Comparison of ENCODE assay signal across 22 cellular contexts in genomic region chr6:159833997-159834601, GRCh38. TPM values are rescaled to one million over a fixed set of nuclear protein-coding genes. Genes with fewer than 3 reads are reported as not detected.
DNase-seq lines count a peak whose midpoint lies in the region; ATAC-seq and TF ChIP-seq lines count a peak whose summit lies in the region.
"Had no signal": no experiment of that assay in that cellular context is flagged by ENCODE, and none has a peak within 500 bp of the region (broad histone marks: within the 10 kb centered on the region; RNA-seq: fewer than 3 reads in every experiment).

No MANE protein-coding gene starts in this region.

- TF ChIP-seq CTCF in uterus (IDR thresholded peaks at IDR 0.05) (no peak), PC-3 (conservative IDR thresholded peaks at IDR 0.05; ENCODE audit: low read depth, low read length) (no peak), neural progenitor cell (IDR thresholded peaks at IDR 0.05) (no peak)

- H3K4me2 ChIP-seq in PC-3 (ENCODE audit: low read length) (no peak overlapping the region), neural progenitor cell (no peak overlapping the region)

- H3K79me2 ChIP-seq in PC-3 (ENCODE audit: low read length) (no peaks in the 10 kb centered on the region), neural progenitor cell (ENCODE audit: low read depth) (no peaks in the 10 kb centered on the region)

- H3K9me3 ChIP-seq in adipocyte (ENCODE audit: control insufficient read depth, low read length) (no peaks in the 10 kb centered on the region), uterus (no peaks in the 10 kb centered on the region), PC-3 (ENCODE audit: low read length) (no peaks in the 10 kb centered on the region), neural progenitor cell (ENCODE audit: low read depth) (no peaks in the 10 kb centered on the region)
- H3K9me3 ChIP-seq: Peyer's patch had no signal

- no peaks in the 10 kb centered on the region for H3K36me3 Mint-ChIP-seq in activated naive CD8-positive, alpha-beta T cell treated with anti-CD3 and anti-CD28 coated beads, Interleukin-2, amount 10 ng/mL, durations not matched to agents 7 days and 5 days
- no peaks in the 10 kb centered on the region for H3K36me3 Mint-ChIP-seq in activated naive CD8-positive, alpha-beta T cell treated with anti-CD3 and anti-CD28 coated beads for 36 hours
- H3K36me3 Mint-ChIP-seq in neural progenitor cell = no peaks in the 10 kb centered on the region

- H3K4me3 ChIP-seq in H7 (ENCODE audit: insufficient read depth, low read depth, low read length) (no peak overlapping the region), adipocyte (ENCODE audit: low read length) (no peak overlapping the region), uterus (no peak overlapping the region), PC-3 (ENCODE audit: low read length) (no peak overlapping the region), neural progenitor cell (no peak overlapping the region)
- H3K4me3 ChIP-seq: Peyer's patch had no signal

- H3K27me3 Mint-ChIP-seq in activated naive CD8-positive, alpha-beta T cell treated with anti-CD3 and anti-CD28 coated beads, Interleukin-2, amount 10 ng/mL, durations not matched to agents 7 days and 5 days = peaks cover 6% of the 10 kb centered on the region
- H3K27me3 Mint-ChIP-seq in activated naive CD8-positive, alpha-beta T cell treated with anti-CD3 and anti-CD28 coated beads for 36 hours = no peaks in the 10 kb centered on the region
- H3K27me3 Mint-ChIP-seq in neural progenitor cell (ENCODE audit: insufficient read depth, low read depth) = peaks cover 8% of the 10 kb centered on the region

- H3K4me1 Mint-ChIP-seq in activated naive CD8-positive, alpha-beta T cell treated with anti-CD3 and anti-CD28 coated beads, Interleukin-2, amount 10 ng/mL, durations not matched to agents 7 days and 5 days = peaks cover 22% of the 10 kb centered on the region
- H3K4me1 Mint-ChIP-seq in activated naive CD8-positive, alpha-beta T cell treated with anti-CD3 and anti-CD28 coated beads for 36 hours = peaks cover 23% of the 10 kb centered on the region
- H3K4me1 Mint-ChIP-seq in neural progenitor cell = peaks cover 10% of the 10 kb centered on the region

- H3K9me2 ChIP-seq in PC-3 (replicated peaks; ENCODE audit: low read length) = no peaks in the 10 kb centered on the region

- no peak for DNase-seq in activated naive CD8-positive, alpha-beta T cell treated with anti-CD3 and anti-CD28 coated beads, Interleukin-2, amount 10 ng/mL, durations not matched to agents 7 days and 5 days
- DNase-seq in activated naive CD8-positive, alpha-beta T cell treated with anti-CD3 and anti-CD28 coated beads for 36 hours = no peak
- peak; percentile 25 for DNase-seq in H7
- DNase-seq in adipocyte (ENCODE audit: low read depth) = no peak
- no peak for DNase-seq in uterus
- DNase-seq in PC-3 = no peak
- no peak for DNase-seq in neural progenitor cell (ENCODE audit: low spot score)
- DNase-seq: GDM1; H9; KBM-7; NCI-H1092 treated with DMSO at 0.1 percent for 48 hours; NCI-H146; NCI-H2029; NCI-H510A treated with DMSO at 0.1 percent for 48 hours; NCI-H774; NK-92 treated with Interleukin-12 subunit alpha and Interleukin-12 subunit beta, amount 100 ng/mL, for 24 hours had no signal

- peak overlapping the region; percentile 90 to 92 for H3K27ac ChIP-seq in uterus
- H3K27ac ChIP-seq in PC-3 (ENCODE audit: low read length) = no peak overlapping the region
- H3K27ac ChIP-seq in neural progenitor cell = no peak overlapping the region
- H3K27ac ChIP-seq: HL-60, Peyer's patch had no signal

- no peaks in the 10 kb centered on the region for H3K9me3 Mint-ChIP-seq in activated naive CD8-positive, alpha-beta T cell treated with anti-CD3 and anti-CD28 coated beads, Interleukin-2, amount 10 ng/mL, durations not matched to agents 7 days and 5 days
- no peaks in the 10 kb centered on the region for H3K9me3 Mint-ChIP-seq in activated naive CD8-positive, alpha-beta T cell treated with anti-CD3 and anti-CD28 coated beads for 36 hours
- no peaks in the 10 kb centered on the region for H3K9me3 Mint-ChIP-seq in neural progenitor cell
- H3K9me3 Mint-ChIP-seq: H9 had no signal

- H3K36me3 ChIP-seq in H7 (replicated peaks; ENCODE audit: control insufficient read depth, insufficient read depth, low read length) (no peaks in the 10 kb centered on the region), adipocyte (ENCODE audit: control insufficient read depth, insufficient read depth, low read length, severe bottlenecking) (no peaks in the 10 kb centered on the region), uterus (no peaks in the 10 kb centered on the region), PC-3 (ENCODE audit: low read depth, low read length) (no peaks in the 10 kb centered on the region), neural progenitor cell (no peaks in the 10 kb centered on the region)
- H3K36me3 ChIP-seq: Peyer's patch had no signal

- POLR2A ChIA-PET in activated naive CD8-positive, alpha-beta T cell treated with anti-CD3 and anti-CD28 coated beads, Interleukin-2, amount 10 ng/mL, durations not matched to agents 7 days and 5 days (lab: Charles Lee) = interaction anchor here (0.6 to 2.5 kb wide), 6 partner anchors 8 to 1562 kb away, joined by 3 to 11 read pairs (median 4); partner anchors contain the start of genes MRPL18 and TCP1
- POLR2A ChIA-PET in PC-3 (lab: Charles Lee; ENCODE audit: unreplicated experiment) = no interaction called here

- no TSS peak for BruUV-seq in PC-3 (replicated peaks; lab: Mats Ljungman, UMichigan)

- H3F3A ChIP-seq in PC-3 (ENCODE audit: low read length, unreplicated experiment) = no peaks in the 10 kb centered on the region
- H3F3A ChIP-seq in neural progenitor cell (ENCODE audit: low read depth) = no peaks in the 10 kb centered on the region

- CTCF ChIA-PET in PC-3 (lab: Charles Lee) = no interaction called here

- intact Hi-C loops in uterus (cut with DNase I; ENCODE audit: low total_unique reads) = no loop called here
- intact Hi-C loops in PC-3 (cut with micrococcal nuclease) = no loop called here

- H3K9ac ChIP-seq in adipocyte (ENCODE audit: low read length) = peak overlapping the region; percentile 1
- no peak overlapping the region for H3K9ac ChIP-seq in PC-3 (ENCODE audit: low read length)
- no peak overlapping the region for H3K9ac ChIP-seq in neural progenitor cell

- peak; percentile 65 for ATAC-seq in activated naive CD8-positive, alpha-beta T cell treated with anti-CD3 and anti-CD28 coated beads, Interleukin-2, amount 10 ng/mL, durations not matched to agents 7 days and 5 days (ENCODE audit: low read depth)
- ATAC-seq in PC-3 (no peak), GM19455 (IDR thresholded peaks at IDR 0.05; ENCODE audit: unreplicated experiment) (no peak)

- no peak for TF ChIP-seq POLR2A in uterus (IDR thresholded peaks at IDR 0.05)

- peak overlapping the region; percentile 15 for H3K4me3 Mint-ChIP-seq in activated naive CD8-positive, alpha-beta T cell treated with anti-CD3 and anti-CD28 coated beads, Interleukin-2, amount 10 ng/mL, durations not matched to agents 7 days and 5 days
- no peak overlapping the region for H3K4me3 Mint-ChIP-seq in activated naive CD8-positive, alpha-beta T cell treated with anti-CD3 and anti-CD28 coated beads for 36 hours
- no peak overlapping the region for H3K4me3 Mint-ChIP-seq in neural progenitor cell
- H3K4me3 Mint-ChIP-seq: H9 had no signal

- no peak overlapping the region for H2AFZ ChIP-seq in PC-3 (ENCODE audit: low read length)
- no peak overlapping the region for H2AFZ ChIP-seq in neural progenitor cell (replicated peaks)

- H3K27me3 ChIP-seq in H7 (ENCODE audit: control insufficient read depth, insufficient read depth, low read length) = no peaks in the 10 kb centered on the region
- peaks cover 4% of the 10 kb centered on the region for H3K27me3 ChIP-seq in adipocyte (replicated peaks; ENCODE audit: control insufficient read depth, insufficient read depth, low read length)
- H3K27me3 ChIP-seq in uterus = no peaks in the 10 kb centered on the region
- no peaks in the 10 kb centered on the region for H3K27me3 ChIP-seq in PC-3 (ENCODE audit: low read length)
- no peaks in the 10 kb centered on the region for H3K27me3 ChIP-seq in neural progenitor cell
- H3K27me3 ChIP-seq: Peyer's patch had no signal

- peak overlapping the region; percentile 68 for H3K27ac Mint-ChIP-seq in activated naive CD8-positive, alpha-beta T cell treated with anti-CD3 and anti-CD28 coated beads, Interleukin-2, amount 10 ng/mL, durations not matched to agents 7 days and 5 days
- H3K27ac Mint-ChIP-seq in activated naive CD8-positive, alpha-beta T cell treated with anti-CD3 and anti-CD28 coated beads for 36 hours = no peak overlapping the region
- H3K27ac Mint-ChIP-seq in neural progenitor cell = no peak overlapping the region
- H3K27ac Mint-ChIP-seq: H9 had no signal

- H3K4me1 ChIP-seq in adipocyte (ENCODE audit: control insufficient read depth, insufficient read depth, low read length) = peaks cover 26% of the 10 kb centered on the region
- peaks cover 0 to 5% of the 10 kb centered on the region in 2 donors for H3K4me1 ChIP-seq in uterus
- H3K4me1 ChIP-seq in PC-3 (ENCODE audit: insufficient read depth, low read length) = no peaks in the 10 kb centered on the region
- no peaks in the 10 kb centered on the region for H3K4me1 ChIP-seq in neural progenitor cell
- H3K4me1 ChIP-seq: Peyer's patch had no signal

- H4K20me1 ChIP-seq in PC-3 (ENCODE audit: low read length) = no peaks in the 10 kb centered on the region
- H4K20me1 ChIP-seq in neural progenitor cell (ENCODE audit: low read depth) = no peaks in the 10 kb centered on the region

RNA-seq across cellular contexts. Expression of gene PNLDC1, which starts 34.0 kb away (rescaled TPM):
- total RNA-seq in activated naive CD8-positive, alpha-beta T cell treated with anti-CD3 and anti-CD28 coated beads, Interleukin-2, amount 10 ng/mL, durations not matched to agents 7 days and 5 days = under 1 TPM; 0.42 to 0.96 TPM
- under 1 TPM in 1 of 2 experiments, not detected in 1; 0.31 TPM for total RNA-seq in activated naive CD8-positive, alpha-beta T cell treated with anti-CD3 and anti-CD28 coated beads for 36 hours
- not detected in 2 replicates for total RNA-seq in H7 (2014; rRNA removed; shearing (Covaris generic))
- total RNA-seq in uterus (under 1 TPM in 1 of 4 donors, not detected in 3; 0.69 TPM), PC-3 (2014; rRNA removed) (not detected in 2 replicates), neural progenitor cell (ENCODE audit: low replicate concordance) (0.06 TPM in 1 of 2 replicates, not detected in the other)
- total RNA-seq: A172, H9, HepG2, HT-29, Peyer's patch had no signal

RNA-seq across cellular contexts. Expression of gene MRPL18, which starts 43.8 kb away (rescaled TPM):
- total RNA-seq in activated naive CD8-positive, alpha-beta T cell treated with anti-CD3 and anti-CD28 coated beads, Interleukin-2, amount 10 ng/mL, durations not matched to agents 7 days and 5 days = 10 to 100 TPM; 58.9 to 62.0 TPM
- total RNA-seq in activated naive CD8-positive, alpha-beta T cell treated with anti-CD3 and anti-CD28 coated beads for 36 hours = 100 to 1,000 TPM; 106 to 108 TPM
- total RNA-seq in H7 (2014; rRNA removed; shearing (Covaris generic)) = 90.2 and 99.0 TPM in 2 replicates
- total RNA-seq in uterus (10 to 100 TPM; 23.5 to 66.0 (median 46.8) TPM), PC-3 (2014; rRNA removed) (123 and 155 TPM in 2 replicates), neural progenitor cell (ENCODE audit: low replicate concordance) (64.5 and 69.1 TPM in 2 replicates)

RNA-seq across cellular contexts. Expression of gene TCP1, which starts 44.7 kb away (rescaled TPM):
- total RNA-seq in activated naive CD8-positive, alpha-beta T cell treated with anti-CD3 and anti-CD28 coated beads, Interleukin-2, amount 10 ng/mL, durations not matched to agents 7 days and 5 days = 100 to 1,000 TPM; 181 to 197 TPM
- 100 to 1,000 TPM; 627 to 631 TPM for total RNA-seq in activated naive CD8-positive, alpha-beta T cell treated with anti-CD3 and anti-CD28 coated beads for 36 hours
- 375 and 406 TPM in 2 replicates for total RNA-seq in H7 (2014; rRNA removed; shearing (Covaris generic))
- total RNA-seq in uterus (100 to 1,000 TPM; 109 to 241 (median 170) TPM), PC-3 (2014; rRNA removed) (253 and 280 TPM in 2 replicates), neural progenitor cell (ENCODE audit: low replicate concordance) (264 and 334 TPM in 2 replicates)

RNA-seq across cellular contexts. Expression of gene MAS1, which starts 56.7 kb away (rescaled TPM):
- not detected for total RNA-seq in activated naive CD8-positive, alpha-beta T cell treated with anti-CD3 and anti-CD28 coated beads, Interleukin-2, amount 10 ng/mL, durations not matched to agents 7 days and 5 days
- not detected for total RNA-seq in activated naive CD8-positive, alpha-beta T cell treated with anti-CD3 and anti-CD28 coated beads for 36 hours
- under 0.01 TPM in 1 of 2 replicates, not detected in the other for total RNA-seq in H7 (2014; rRNA removed; shearing (Covaris generic))
- under 1 TPM; under 0.01 to 0.58 (median 0.43) TPM for total RNA-seq in uterus
- not detected in 2 replicates for total RNA-seq in PC-3 (2014; rRNA removed)
- not detected in 2 replicates for total RNA-seq in neural progenitor cell (ENCODE audit: low replicate concordance)
- total RNA-seq: A172, HepG2, HT-29, Peyer's patch had no signal

Comparison
In these comparisons a context has a peak if more than half of its experiments do, and no peak if none do; other contexts are left out.
1. H3K27ac ChIP-seq: peak in uterus (2 of 2); none in PC-3 (single experiment) and neural progenitor cell (single experiment).